Comparison of ENCODE assay signal across 8 cellular contexts in the genomic region with DNA sequence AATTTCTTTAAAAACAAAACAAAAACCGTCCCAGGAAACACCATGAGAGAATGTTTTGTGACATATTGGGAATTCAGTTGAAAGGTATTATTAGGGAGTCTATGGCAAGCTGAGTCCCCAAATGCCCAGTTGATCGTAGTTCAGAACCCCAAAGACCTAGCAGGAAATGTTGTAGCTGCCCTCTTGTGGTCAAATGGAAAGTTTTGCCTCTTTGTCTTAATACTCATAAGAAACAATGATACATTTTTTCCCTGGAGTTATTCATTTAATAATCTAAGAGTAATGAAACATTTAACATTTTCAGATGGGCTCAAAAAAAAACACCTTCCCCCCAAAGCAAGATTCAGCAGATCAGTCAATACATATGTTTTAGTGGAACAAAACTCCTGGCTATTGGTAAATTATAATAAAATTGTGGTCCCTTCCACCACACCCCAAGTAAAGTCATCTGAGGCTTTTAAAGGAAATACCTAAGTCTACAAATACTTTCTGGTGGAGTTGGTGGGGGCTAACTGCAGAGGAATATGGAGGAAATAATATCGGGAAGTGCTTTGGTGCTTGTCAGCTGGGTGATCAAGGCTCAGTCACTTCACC. TPM values are rescaled to one million over a fixed set of nuclear protein-coding genes. Genes with fewer than 3 reads are reported as not detected.
DNase-seq lines count a peak whose midpoint lies in the region; ATAC-seq and TF ChIP-seq lines count a peak whose summit lies in the region.

No MANE protein-coding gene starts in this region.

- no peak overlapping the region for H3K9ac ChIP-seq in SU-DHL-6 (ENCODE audit: low read length)

- peak; percentile 44 for DNase-seq in AG08395 (ENCODE audit: low spot score)
- peak; percentile 28 for DNase-seq in GM13977 (ENCODE audit: low spot score)
- DNase-seq in LoVo (ENCODE audit: low spot score) = peak; percentile 64
- peak; percentile 44 for DNase-seq in glomerular visceral epithelial cell (ENCODE audit: extremely low spot score)
- DNase-seq in stromal cell of bone marrow (ENCODE audit: low read depth) = peak; percentile 62
- DNase-seq in CD4-positive, alpha-beta T cell = no peak

- no peaks in the 10 kb centered on the region for H3K9me2 ChIP-seq in SU-DHL-6 (replicated peaks; ENCODE audit: insufficient read depth, low read length)

- intact Hi-C loops in CD4-positive, alpha-beta T cell (cut with DNase I, micrococcal nuclease) = no loop called here

- no peak overlapping the region for H3K4me3 Mint-ChIP-seq in CD4-positive, alpha-beta T cell

- no peaks in the 10 kb centered on the region for H3K79me2 ChIP-seq in SU-DHL-6 (ENCODE audit: insufficient read depth, low read length)

- H3K4me1 Mint-ChIP-seq in CD4-positive, alpha-beta T cell (ENCODE audit: low read depth) = no peaks in the 10 kb centered on the region

- TF ChIP-seq CTCF in GM13977 (IDR thresholded peaks at IDR 0.05; ENCODE audit: extremely low read depth, insufficient read depth, missing control alignments) (peak; percentile 46), SU-DHL-6 (IDR thresholded peaks at IDR 0.05; ENCODE audit: insufficient read depth, low read length, poor library complexity, severe bottlenecking) (peak; percentile 35)
- no peak for TF ChIP-seq CTCF in CD4-positive, alpha-beta T cell (IDR thresholded peaks at IDR 0.05)

- peaks cover 5% of the 10 kb centered on the region for H3K27me3 Mint-ChIP-seq in CD4-positive, alpha-beta T cell

- CTCF ChIA-PET in CD4-positive, alpha-beta T cell (lab: Charles Lee) = no interaction called here

- no peak overlapping the region for H3K4me2 ChIP-seq in SU-DHL-6 (ENCODE audit: low read depth, low read length, poor library complexity, severe bottlenecking)

- H3K27me3 ChIP-seq in SU-DHL-6 (ENCODE audit: low read length) = no peaks in the 10 kb centered on the region
- no peaks in the 10 kb centered on the region for H3K27me3 ChIP-seq in CD4-positive, alpha-beta T cell (ENCODE audit: control insufficient read depth, insufficient read depth, low read length)

- H3K27ac Mint-ChIP-seq in CD4-positive, alpha-beta T cell = no peak overlapping the region

- POLR2A ChIA-PET in CD4-positive, alpha-beta T cell (lab: Charles Lee) = no interaction called here

- ATAC-seq in HG02588 (IDR thresholded peaks at IDR 0.05; ENCODE audit: unreplicated experiment) = no peak
- no peak for ATAC-seq in CD4-positive, alpha-beta T cell (ENCODE audit: poor library complexity)

- H3K36me3 Mint-ChIP-seq in CD4-positive, alpha-beta T cell (ENCODE audit: low read depth) = no peaks in the 10 kb centered on the region

- H3K4me3 ChIP-seq in SU-DHL-6 (ENCODE audit: insufficient read depth, low read length, poor library complexity, severe bottlenecking) = no peak overlapping the region

- H3F3A ChIP-seq in SU-DHL-6 (ENCODE audit: insufficient read depth) = no peaks in the 10 kb centered on the region

- no peaks in the 10 kb centered on the region for H4K20me1 ChIP-seq in SU-DHL-6 (ENCODE audit: low read depth, low read length)

- in situ Hi-C loops in GM13977 (cut with MboI; ENCODE audit: low pct_unique_long_range_greater_than_20kb, low sequenced_read_pairs, unreplicated experiment) = loop anchor here (25.0 kb wide), 1 partner anchor 249 kb away; no protein-coding TSS in a partner anchor

- no peaks in the 10 kb centered on the region for H3K9me3 ChIP-seq in SU-DHL-6 (ENCODE audit: insufficient read depth, low read length)
- no peaks in the 10 kb centered on the region for H3K9me3 ChIP-seq in CD4-positive, alpha-beta T cell (ENCODE audit: control insufficient read depth, low read length)

- no peaks in the 10 kb centered on the region for H3K36me3 ChIP-seq in SU-DHL-6 (ENCODE audit: low read length)

- H3K9me3 Mint-ChIP-seq in CD4-positive, alpha-beta T cell = no peaks in the 10 kb centered on the region

- H3K27ac ChIP-seq in SU-DHL-6 (ENCODE audit: low read depth, low read length) = no peak overlapping the region
- H3K27ac ChIP-seq in CD4-positive, alpha-beta T cell (ENCODE audit: low read depth, low read length) = no peak overlapping the region

- H2AFZ ChIP-seq in SU-DHL-6 (ENCODE audit: low read depth, low read length, severe bottlenecking) = no peak overlapping the region

RNA-seq across cellular contexts. Expression of gene EFEMP1, which starts 37.8 kb away (rescaled TPM):
- not detected for total RNA-seq in CD4-positive, alpha-beta T cell

Comparison
In these comparisons a context has a peak if more than half of its experiments do, and no peak if none do; other contexts are left out.
1. DNase-seq: peak in AG08395 (single experiment), GM13977 (single experiment), LoVo (single experiment), glomerular visceral epithelial cell (single experiment) and stromal cell of bone marrow (single experiment); none in CD4-positive, alpha-beta T cell (0 of 10).